21 cellular contexts compared by ENCODE assay signal in genomic region chr16:79001156-79001997, GRCh38.
DNase-seq lines count a peak whose midpoint lies in the region; ATAC-seq and TF ChIP-seq lines count a peak whose summit lies in the region.
"Had no signal": no experiment of that assay in that cellular context is flagged by ENCODE, and none has a peak within 500 bp of the region (broad histone marks: within the 10 kb centered on the region; RNA-seq: fewer than 3 reads in every experiment).

No MANE protein-coding gene starts in this region.

- H3K36me3 Mint-ChIP-seq in brain, result no peaks in the 10 kb centered on the region
- H3K36me3 Mint-ChIP-seq: activated CD8-positive, alpha-beta memory T cell treated with anti-CD3 and anti-CD28 coated beads, Interleukin-2, amount 10 ng/mL, durations not matched to agents 7 days and 5 days had no signal

- H3K27me3 Mint-ChIP-seq in brain, result no peaks in the 10 kb centered on the region
- H3K27me3 Mint-ChIP-seq: activated B cell treated with CpG ODN at 0.5 μM for 24 hours; activated CD8-positive, alpha-beta memory T cell treated with anti-CD3 and anti-CD28 coated beads, Interleukin-2, amount 10 ng/mL, durations not matched to agents 7 days and 5 days; effector memory CD8-positive, alpha-beta T cell had no signal

- H3K27ac Mint-ChIP-seq in brain, result peak overlapping the region; percentile 73 to 92 (median 77)
- H3K27ac Mint-ChIP-seq: activated B cell treated with CpG ODN at 0.5 μM for 24 hours; activated CD8-positive, alpha-beta memory T cell treated with anti-CD3 and anti-CD28 coated beads, Interleukin-2, amount 10 ng/mL, durations not matched to agents 7 days and 5 days; activated naive CD4-positive, alpha-beta T cell treated with anti-CD3 and anti-CD28 coated beads for 36 hours; effector memory CD8-positive, alpha-beta T cell; H9 had no signal

- peaks cover 55% of the 10 kb centered on the region for H3K4me1 Mint-ChIP-seq in brain
- H3K4me1 Mint-ChIP-seq: activated B cell treated with CpG ODN at 0.5 μM for 24 hours; activated CD8-positive, alpha-beta memory T cell treated with anti-CD3 and anti-CD28 coated beads, Interleukin-2, amount 10 ng/mL, durations not matched to agents 7 days and 5 days had no signal

- TF ChIP-seq CTCF in brain (conservative IDR thresholded peaks at IDR 0.05), result no peak

- H3K4me3 Mint-ChIP-seq in brain, result peak overlapping the region; percentile 38 to 67 (median 49)
- H3K4me3 Mint-ChIP-seq: activated B cell treated with CpG ODN at 0.5 μM for 24 hours; activated CD8-positive, alpha-beta memory T cell treated with anti-CD3 and anti-CD28 coated beads, Interleukin-2, amount 10 ng/mL, durations not matched to agents 7 days and 5 days; activated naive CD4-positive, alpha-beta T cell treated with anti-CD3 and anti-CD28 coated beads for 36 hours; effector memory CD8-positive, alpha-beta T cell had no signal

- no peaks in the 10 kb centered on the region for H3K9me3 Mint-ChIP-seq in brain
- H3K9me3 Mint-ChIP-seq: activated B cell treated with CpG ODN at 0.5 μM for 24 hours; activated naive CD4-positive, alpha-beta T cell treated with anti-CD3 and anti-CD28 coated beads for 36 hours; effector memory CD8-positive, alpha-beta T cell had no signal

- ATAC-seq in stimulated activated naive CD8-positive, alpha-beta T cell treated with anti-CD3 and anti-CD28 coated beads, Interleukin-15, Interleukin-2, amounts not matched to agents 100 U/mL and 50 U/mL, for 24 hours, result no peak
- ATAC-seq in GM18517 (IDR thresholded peaks at IDR 0.05; ENCODE audit: unreplicated experiment) (no peak), GM21528 (IDR thresholded peaks at IDR 0.05; ENCODE audit: low FRiP score, unreplicated experiment) (no peak)
- ATAC-seq: activated CD8-positive, alpha-beta memory T cell treated with anti-CD3 and anti-CD28 coated beads, Interleukin-2, amount 10 ng/mL, durations not matched to agents 7 days and 5 days; effector memory CD8-positive, alpha-beta T cell; K562 had no signal

- peak; percentile 11 for DNase-seq in NCI-H510A treated with DMSO at 0.1 percent for 48 hours (lab: John Stamatoyannopoulos, UW)
- no peak for DNase-seq in NCI-H510A (lab: John Stamatoyannopoulos, UW)
- DNase-seq in medulla oblongata (ENCODE audit: extremely low spot score), result peak; percentile 11
- DNase-seq in superior temporal gyrus (ENCODE audit: extremely low spot score), result peak; percentile 56
- no peak for DNase-seq in stimulated activated naive CD8-positive, alpha-beta T cell treated with anti-CD3 and anti-CD28 coated beads, Interleukin-15, Interleukin-2, amounts not matched to agents 100 U/mL and 50 U/mL, for 24 hours
- DNase-seq: activated B cell treated with CpG ODN at 0.5 μM for 24 hours; activated CD8-positive, alpha-beta memory T cell treated with anti-CD3 and anti-CD28 coated beads, Interleukin-2, amount 10 ng/mL, durations not matched to agents 7 days and 5 days; activated naive CD4-positive, alpha-beta T cell treated with anti-CD3 and anti-CD28 coated beads for 36 hours; AML-193; amniotic stem cell; effector memory CD8-positive, alpha-beta T cell; GDM1; H9; NCI-H2081 treated with DMSO at 0.1 percent for 48 hours; NCI-H526 treated with DMSO at 0.1 percent for 48 hours; Peyer's patch; trophoblast cell had no signal

Comparison
In these comparisons a context has a peak if more than half of its experiments do, and no peak if none do; other contexts are left out.
1. DNase-seq: peak in NCI-H510A treated with DMSO at 0.1 percent for 48 hours (single experiment), medulla oblongata (single experiment) and superior temporal gyrus (single experiment); none in NCI-H510A (single experiment) and stimulated activated naive CD8-positive, alpha-beta T cell treated with anti-CD3 and anti-CD28 coated beads, Interleukin-15, Interleukin-2, amounts not matched to agents 100 U/mL and 50 U/mL, for 24 hours (single experiment).